ENCODE assay signal across 8 cellular contexts in genomic region chr9:39611449-39612215, GRCh38.
A peak's percentile ranks its signal among the peaks of the same experiment; 100 is the strongest.
DNase-seq lines count a peak whose midpoint lies in the region; ATAC-seq, FAIRE-seq and TF ChIP-seq lines count a peak whose summit lies in the region.
"Not testable (repeated sequence)": the region's sequence is repeated elsewhere in the genome, so short reads cannot be mapped to it uniquely, and the experiment has no call there.

No MANE protein-coding gene starts in this region.

- H3K27me3 ChIP-seq in GM12878 (replicated peaks in 1 of 2; ENCODE audit: control insufficient read depth in 2 of 2, insufficient read depth in 2 of 2, low read length in 1 of 2) = not testable (repeated sequence)

- not testable (repeated sequence) for H3K9me3 ChIP-seq in GM12878 (replicated peaks; ENCODE audit: control insufficient read depth, insufficient read depth, low read length)

- no CpG with 5 or more reads among the region's 4 CpGs for WGBS in GM12878 (ENCODE audit: insufficient coverage, insufficient replicate concordance, low lambda C conversion rate, missing lambda C conversion rate)

- FAIRE-seq in GM12878 (lab: Jason Lieb, UNC) = not testable (repeated sequence)

- not testable (repeated sequence) for H3K4me2 ChIP-seq in GM12878 (ENCODE audit: control insufficient read depth, insufficient read depth)

- not testable (repeated sequence) for H4K20me1 ChIP-seq in GM12878 (ENCODE audit: control insufficient read depth, insufficient read depth)

- not testable (repeated sequence) for TF ChIP-seq RAD21 in GM12878 (IDR thresholded peaks at IDR 0.05; ENCODE audit: insufficient read depth, low read depth, low read length)

- H3K4me3 ChIP-seq in GM12878 = not testable (repeated sequence)

- SMC1A ChIA-PET in GM12878 (lab: Charles Lee; ENCODE audit: uncharacterized antibody, unreplicated experiment) = not testable (repeated sequence)

- POLR2A ChIA-PET in GM12878 (lab: Charles Lee) = not testable (repeated sequence)

- H3K27ac ChIP-seq in GM12878 (ENCODE audit: control insufficient read depth, insufficient read depth) = not testable (repeated sequence)

- not testable (repeated sequence) for H2AFZ ChIP-seq in GM12878 (ENCODE audit: control insufficient read depth, low read depth, low read length)

- in situ Hi-C loops in GM12878 (cut with MboI) = not testable (repeated sequence)

- RAD21 ChIA-PET in GM12878 (lab: Charles Lee; ENCODE audit: unreplicated experiment) = not testable (repeated sequence)

- not testable (repeated sequence) for BruUV-seq in GM12878 (replicated peaks; lab: Mats Ljungman, UMichigan)

- not testable (repeated sequence) for TF ChIP-seq POLR2A in GM12878 (IDR thresholded peaks at IDR 0.05; ENCODE audit: low read depth, low read length)

- not testable (repeated sequence) for TF ChIP-seq CTCF in GM12878 (IDR thresholded peaks at IDR 0.05 in 2 of 3, conservative IDR thresholded peaks at IDR 0.05 in 1 of 3; ENCODE audit: control insufficient read depth in 2 of 3, extremely low read depth in 1 of 3, insufficient read depth in 1 of 3, low read depth in 3 of 3, low read length in 3 of 3)

- CTCF ChIA-PET in GM12878 (lab: Yijun Ruan, JAX) = not testable (repeated sequence)

- TF ChIP-seq EP300 in GM12878 (IDR thresholded peaks at IDR 0.05; ENCODE audit: borderline replicate concordance in 1 of 2, control insufficient read depth in 1 of 2, low read depth in 2 of 2, low read length in 2 of 2) = not testable (repeated sequence)

- intact Hi-C loops in GM12878 (cut with micrococcal nuclease; ENCODE audit: unreplicated experiment) = not testable (repeated sequence)

- ATAC-seq in GM18498 (IDR thresholded peaks at IDR 0.05; ENCODE audit: unreplicated experiment) = peak; percentile 99
- ATAC-seq in GM18909 (IDR thresholded peaks at IDR 0.05; ENCODE audit: poor library complexity, unreplicated experiment) = peak; percentile 97
- ATAC-seq in GM19468 (IDR thresholded peaks at IDR 0.05; ENCODE audit: extremely low read depth, unreplicated experiment) = peak; percentile 98
- peak; percentile 94 for ATAC-seq in GM21786 (IDR thresholded peaks at IDR 0.05; ENCODE audit: unreplicated experiment)
- ATAC-seq in HG02938 (IDR thresholded peaks at IDR 0.05; ENCODE audit: unreplicated experiment) = peak; percentile 96
- peak; percentile 97 for ATAC-seq in HG03139 (IDR thresholded peaks at IDR 0.05; ENCODE audit: unreplicated experiment)
- peak; percentile 96 for ATAC-seq in HG03558 (IDR thresholded peaks at IDR 0.05; ENCODE audit: extremely low read depth, unreplicated experiment)
- peak; percentile 97 for ATAC-seq in GM12878

- H3K9ac ChIP-seq in GM12878 (ENCODE audit: control insufficient read depth, insufficient read depth, low read length) = not testable (repeated sequence)

- not testable (repeated sequence) for H3K79me2 ChIP-seq in GM12878 (ENCODE audit: control insufficient read depth, insufficient read depth, low read length)

- not testable (repeated sequence) for H3K4me1 ChIP-seq in GM12878 (ENCODE audit: control insufficient read depth, insufficient read depth, low read length)

- DNase-seq in GM12878 (ENCODE audit: low read depth, low spot score) = not testable (repeated sequence)

- H3K36me3 ChIP-seq in GM12878 (ENCODE audit: control insufficient read depth in 2 of 2, insufficient read depth in 2 of 2, low read length in 1 of 2) = not testable (repeated sequence)

TF ChIP-seq in GM12878, 131 proteins besides CTCF, POLR2A, EP300 and RAD21:
- peak; percentile 18; the same call in 1 of the 2 replicates for TF ChIP-seq JUNB (IDR thresholded peaks at IDR 0.05)
